Comparison of ENCODE assay signal across 8 cellular contexts in the genomic region with DNA sequence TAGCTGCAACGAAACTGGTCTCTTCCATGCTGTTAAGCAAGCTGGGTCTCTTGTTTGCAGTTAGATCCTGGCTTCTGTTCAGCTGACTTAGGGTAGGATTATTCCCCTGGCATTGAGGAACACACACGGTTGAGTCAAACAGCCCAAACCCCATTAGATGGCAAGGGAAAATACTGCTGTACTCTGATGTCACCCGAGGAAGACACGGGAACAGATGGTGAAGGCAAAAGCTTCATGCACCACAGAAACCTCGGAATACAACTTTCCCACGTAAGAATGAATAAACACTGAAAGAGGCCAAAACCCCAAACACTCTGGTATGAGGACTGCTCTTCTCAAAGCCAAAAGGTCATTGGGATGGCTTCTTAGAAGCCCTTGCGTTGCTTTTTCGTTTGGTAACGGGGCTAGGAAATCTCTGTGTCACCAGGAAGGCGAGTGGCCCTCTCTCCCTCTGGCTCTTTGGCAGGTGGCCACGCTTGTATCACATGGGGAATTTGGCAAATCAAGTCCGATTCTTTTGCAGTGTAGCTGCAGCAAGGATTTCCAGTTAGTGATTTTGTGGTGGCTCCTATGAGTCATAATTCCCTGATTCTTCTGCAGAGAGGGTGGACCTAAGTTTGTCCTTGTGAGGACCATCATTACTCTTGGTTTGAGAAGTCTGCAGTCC. TPM values are rescaled to one million over a fixed set of nuclear protein-coding genes. Genes with fewer than 3 reads are reported as not detected.
DNase-seq lines count a peak whose midpoint lies in the region; ATAC-seq and TF ChIP-seq lines count a peak whose summit lies in the region.
"Had no signal": no experiment of that assay in that cellular context is flagged by ENCODE, and none has a peak within 500 bp of the region (broad histone marks: within the 10 kb centered on the region; RNA-seq: fewer than 3 reads in every experiment).

No MANE protein-coding gene starts in this region.

- H3K9me3 ChIP-seq in left ventricle myocardium inferior (replicated peaks), result no peaks in the 10 kb centered on the region

- H3K4me3 ChIP-seq in left ventricle myocardium inferior, result peak overlapping the region; percentile 34

- H3K4me1 ChIP-seq in left ventricle myocardium inferior, result peaks cover 29% of the 10 kb centered on the region

- no peak for TF ChIP-seq CTCF in left ventricle myocardium inferior (IDR thresholded peaks at IDR 0.05; ENCODE audit: borderline replicate concordance)

- peak overlapping the region; percentile 69 for H3K27ac ChIP-seq in left ventricle myocardium inferior (replicated peaks)
- H3K27ac ChIP-seq: VCaP had no signal

- no peaks in the 10 kb centered on the region for H3K27me3 ChIP-seq in left ventricle myocardium inferior (ENCODE audit: low read depth)

- H3K36me3 ChIP-seq in left ventricle myocardium inferior, result no peaks in the 10 kb centered on the region

- ATAC-seq in GM18511 (IDR thresholded peaks at IDR 0.05; ENCODE audit: unreplicated experiment), result peak; percentile 42
- ATAC-seq in HG03439 (IDR thresholded peaks at IDR 0.05; ENCODE audit: unreplicated experiment), result no peak

- peak; percentile 50 for DNase-seq in LoVo (ENCODE audit: low spot score)
- DNase-seq in amygdala (lab: John Stamatoyannopoulos, UW), result peak in 49 of 56 donors; percentile 6 to 82 (median 56)
- peak; percentile 83 for DNase-seq in left ventricle myocardium inferior
- DNase-seq in smooth muscle cell of the brain vasculature (ENCODE audit: low read depth, low spot score), result peak; percentile 44
- no peak for DNase-seq in GDM1 (lab: John Stamatoyannopoulos, UW)

- intact Hi-C loops in left ventricle myocardium inferior (cut with micrococcal nuclease), result no loop called here

RNA-seq across cellular contexts. Expression of a gene that starts 16.7 kb away (rescaled TPM):
- 10.3 TPM for total RNA-seq in left ventricle myocardium inferior
